1 cellular context compared by ENCODE assay signal in the genomic region with DNA sequence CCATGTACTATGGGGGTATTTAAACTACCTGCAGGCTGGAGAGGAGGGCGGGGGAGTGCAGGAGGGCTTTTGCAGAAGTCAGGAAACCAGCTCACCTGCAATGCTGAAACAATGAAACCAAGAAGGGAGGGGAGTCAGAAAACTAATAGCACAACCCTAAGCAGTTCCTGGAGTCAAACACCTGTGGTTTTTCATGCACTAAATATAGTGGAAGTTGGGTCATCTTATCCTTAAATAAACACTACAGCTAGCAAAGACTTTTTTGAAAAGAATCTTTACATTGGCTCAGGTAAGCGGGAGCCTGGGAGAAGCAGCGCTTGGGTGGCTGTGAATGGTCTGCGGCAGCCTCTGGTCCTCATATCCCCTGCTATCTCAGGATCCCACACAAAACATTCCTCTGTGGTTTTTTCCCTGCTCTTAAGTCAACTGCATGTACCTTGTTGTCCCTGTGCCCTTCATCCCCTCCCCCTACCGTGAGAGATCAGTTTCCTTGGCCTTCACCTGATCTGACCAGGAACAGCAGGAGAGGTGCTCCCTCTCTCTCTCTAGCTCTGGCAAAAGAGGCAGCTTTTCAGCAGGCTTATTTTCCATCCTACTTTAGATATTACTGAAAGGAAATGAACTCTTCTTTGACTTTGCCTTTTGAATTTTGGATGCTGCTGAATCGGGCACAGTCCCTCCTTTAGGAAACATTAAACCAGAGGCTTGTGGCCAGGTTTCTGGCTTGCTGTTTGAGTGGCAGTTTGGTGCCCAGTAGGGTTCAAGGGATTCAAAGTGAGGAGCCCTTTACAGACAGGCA.
TF ChIP-seq lines count a peak whose summit lies in the region.

No MANE protein-coding gene starts in this region.

TF ChIP-seq in GM23338, 12 proteins besides CTCF, POLR2A, EP300 and RAD21 (continued from another document):
- TF ChIP-seq, protein P1, sequence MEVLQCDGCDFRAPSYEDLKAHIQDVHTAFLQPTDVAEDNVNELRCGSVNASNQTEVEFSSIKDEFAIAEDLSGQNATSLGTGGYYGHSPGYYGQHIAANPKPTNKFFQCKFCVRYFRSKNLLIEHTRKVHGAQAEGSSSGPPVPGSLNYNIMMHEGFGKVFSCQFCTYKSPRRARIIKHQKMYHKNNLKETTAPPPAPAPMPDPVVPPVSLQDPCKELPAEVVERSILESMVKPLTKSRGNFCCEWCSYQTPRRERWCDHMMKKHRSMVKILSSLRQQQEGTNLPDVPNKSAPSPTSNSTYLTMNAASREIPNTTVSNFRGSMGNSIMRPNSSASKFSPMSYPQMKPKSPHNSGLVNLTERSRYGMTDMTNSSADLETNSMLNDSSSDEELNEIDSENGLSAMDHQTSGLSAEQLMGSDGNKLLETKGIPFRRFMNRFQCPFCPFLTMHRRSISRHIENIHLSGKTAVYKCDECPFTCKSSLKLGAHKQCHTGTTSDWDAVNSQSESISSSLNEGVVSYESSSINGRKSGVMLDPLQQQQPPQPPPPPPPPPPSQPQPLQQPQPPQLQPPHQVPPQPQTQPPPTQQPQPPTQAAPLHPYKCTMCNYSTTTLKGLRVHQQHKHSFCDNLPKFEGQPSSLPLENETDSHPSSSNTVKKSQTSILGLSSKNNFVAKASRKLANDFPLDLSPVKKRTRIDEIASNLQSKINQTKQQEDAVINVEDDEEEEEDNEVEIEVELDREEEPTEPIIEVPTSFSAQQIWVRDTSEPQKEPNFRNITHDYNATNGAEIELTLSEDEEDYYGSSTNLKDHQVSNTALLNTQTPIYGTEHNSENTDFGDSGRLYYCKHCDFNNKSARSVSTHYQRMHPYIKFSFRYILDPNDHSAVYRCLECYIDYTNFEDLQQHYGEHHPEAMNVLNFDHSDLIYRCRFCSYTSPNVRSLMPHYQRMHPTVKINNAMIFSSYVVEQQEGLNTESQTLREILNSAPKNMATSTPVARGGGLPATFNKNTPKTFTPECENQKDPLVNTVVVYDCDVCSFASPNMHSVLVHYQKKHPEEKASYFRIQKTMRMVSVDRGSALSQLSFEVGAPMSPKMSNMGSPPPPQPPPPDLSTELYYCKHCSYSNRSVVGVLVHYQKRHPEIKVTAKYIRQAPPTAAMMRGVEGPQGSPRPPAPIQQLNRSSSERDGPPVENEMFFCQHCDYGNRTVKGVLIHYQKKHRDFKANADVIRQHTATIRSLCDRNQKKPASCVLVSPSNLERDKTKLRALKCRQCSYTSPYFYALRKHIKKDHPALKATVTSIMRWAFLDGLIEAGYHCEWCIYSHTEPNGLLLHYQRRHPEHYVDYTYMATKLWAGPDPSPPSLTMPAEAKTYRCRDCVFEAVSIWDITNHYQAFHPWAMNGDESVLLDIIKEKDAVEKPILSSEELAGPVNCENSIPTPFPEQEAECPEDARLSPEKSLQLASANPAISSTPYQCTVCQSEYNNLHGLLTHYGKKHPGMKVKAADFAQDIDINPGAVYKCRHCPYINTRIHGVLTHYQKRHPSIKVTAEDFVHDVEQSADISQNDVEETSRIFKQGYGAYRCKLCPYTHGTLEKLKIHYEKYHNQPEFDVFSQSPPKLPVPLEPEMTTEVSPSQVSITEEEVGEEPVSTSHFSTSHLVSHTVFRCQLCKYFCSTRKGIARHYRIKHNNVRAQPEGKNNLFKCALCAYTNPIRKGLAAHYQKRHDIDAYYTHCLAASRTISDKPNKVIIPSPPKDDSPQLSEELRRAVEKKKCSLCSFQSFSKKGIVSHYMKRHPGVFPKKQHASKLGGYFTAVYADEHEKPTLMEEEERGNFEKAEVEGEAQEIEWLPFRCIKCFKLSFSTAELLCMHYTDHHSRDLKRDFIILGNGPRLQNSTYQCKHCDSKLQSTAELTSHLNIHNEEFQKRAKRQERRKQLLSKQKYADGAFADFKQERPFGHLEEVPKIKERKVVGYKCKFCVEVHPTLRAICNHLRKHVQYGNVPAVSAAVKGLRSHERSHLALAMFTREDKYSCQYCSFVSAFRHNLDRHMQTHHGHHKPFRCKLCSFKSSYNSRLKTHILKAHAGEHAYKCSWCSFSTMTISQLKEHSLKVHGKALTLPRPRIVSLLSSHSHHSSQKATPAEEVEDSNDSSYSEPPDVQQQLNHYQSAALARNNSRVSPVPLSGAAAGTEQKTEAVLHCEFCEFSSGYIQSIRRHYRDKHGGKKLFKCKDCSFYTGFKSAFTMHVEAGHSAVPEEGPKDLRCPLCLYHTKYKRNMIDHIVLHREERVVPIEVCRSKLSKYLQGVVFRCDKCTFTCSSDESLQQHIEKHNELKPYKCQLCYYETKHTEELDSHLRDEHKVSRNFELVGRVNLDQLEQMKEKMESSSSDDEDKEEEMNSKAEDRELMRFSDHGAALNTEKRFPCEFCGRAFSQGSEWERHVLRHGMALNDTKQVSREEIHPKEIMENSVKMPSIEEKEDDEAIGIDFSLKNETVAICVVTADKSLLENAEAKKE (CRISPR knock-in tag; IDR thresholded peaks at IDR 0.05): no peak
- no peak for TF ChIP-seq EZH2 (IDR thresholded peaks at IDR 0.05; ENCODE audit: low read depth, unreplicated experiment)
TF ChIP-seq in GM23338: peak in this region for 0.
